Comparison of ENCODE assay signal across 8 cellular contexts in the genomic region with DNA sequence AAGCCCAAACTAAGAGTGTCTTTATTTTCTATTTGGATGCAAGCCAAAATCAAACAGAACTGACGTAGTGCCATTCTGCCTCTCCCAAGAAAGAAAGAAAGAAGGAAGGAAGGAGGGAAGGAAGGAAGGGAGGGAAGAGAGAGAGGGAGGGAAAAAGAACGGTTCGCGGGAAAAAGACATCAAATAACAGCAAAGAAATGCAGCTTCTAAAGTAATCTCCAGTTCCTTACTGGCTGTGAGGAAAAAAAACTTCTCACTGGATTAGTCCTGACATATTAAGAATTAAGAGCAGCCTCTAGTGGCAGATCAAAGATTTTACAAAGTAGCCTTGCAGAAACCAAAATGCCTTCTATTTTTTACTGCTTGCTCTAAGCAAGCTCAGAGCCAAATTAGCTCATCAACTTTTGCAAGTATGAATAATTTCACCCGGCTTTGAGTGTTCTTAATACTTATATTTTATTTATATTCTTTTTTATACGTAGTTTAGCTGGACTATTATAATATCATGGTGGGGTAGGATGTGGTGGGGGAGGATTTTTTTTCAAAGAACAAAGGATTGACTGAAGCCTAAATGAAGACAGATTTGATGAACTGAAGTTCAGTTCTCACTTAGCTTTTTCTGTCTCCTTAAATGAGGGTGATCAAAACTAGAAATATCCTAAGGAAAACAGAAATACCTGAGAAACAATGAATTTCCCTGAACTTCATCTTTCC. TPM values are rescaled to one million over a fixed set of nuclear protein-coding genes. Genes with fewer than 3 reads are reported as not detected.
DNase-seq lines count a peak whose midpoint lies in the region; ATAC-seq and TF ChIP-seq lines count a peak whose summit lies in the region.

No MANE protein-coding gene starts in this region.

- no peaks in the 10 kb centered on the region for H3K9me3 ChIP-seq in adipocyte (ENCODE audit: control insufficient read depth, low read length)

- no peaks in the 10 kb centered on the region for H3K4me1 ChIP-seq in adipocyte (ENCODE audit: control insufficient read depth, insufficient read depth, low read length)

- peak; percentile 73 for TF ChIP-seq CTCF in C4-2B (conservative IDR thresholded peaks at IDR 0.05)

- DNase-seq in HuH-7.5 (ENCODE audit: low spot score) (peak; percentile 30), adipocyte (ENCODE audit: low read depth) (peak; percentile 68), iPS-NIHi11 (ENCODE audit: low spot score) (peak; percentile 61), activated gamma-delta T cell treated with Interleukin-2 at 50 U/mL for 16 hours (no peak), NCI-H345 treated with DMSO at 0.1 percent for 48 hours (lab: John Stamatoyannopoulos, UW; ENCODE audit: unreplicated experiment) (no peak), posterior vena cava (ENCODE audit: low spot score) (no peak)

- no peak for ATAC-seq in GM21529 (IDR thresholded peaks at IDR 0.05; ENCODE audit: unreplicated experiment)

- H3K4me3 ChIP-seq in adipocyte (ENCODE audit: low read length): peak overlapping the region; percentile 60

- no peaks in the 10 kb centered on the region for H3K36me3 ChIP-seq in adipocyte (ENCODE audit: control insufficient read depth, insufficient read depth, low read length, severe bottlenecking)

- no peak overlapping the region for H3K9ac ChIP-seq in adipocyte (ENCODE audit: low read length)

- intact Hi-C loops in posterior vena cava (cut with DNase I): no loop called here

- no peak overlapping the region for H3K27ac ChIP-seq in C4-2B

- H3K27me3 ChIP-seq in adipocyte (replicated peaks; ENCODE audit: control insufficient read depth, insufficient read depth, low read length): no peaks in the 10 kb centered on the region

RNA-seq across cellular contexts. Expression of a gene that starts 36.6 kb away (rescaled TPM):
- total RNA-seq in posterior vena cava: under 1 TPM; 0.19 to 0.43 TPM

Comparison
In these comparisons a context has a peak if more than half of its experiments do, and no peak if none do; other contexts are left out.
1. DNase-seq: peak in HuH-7.5 (single experiment), adipocyte (single experiment) and iPS-NIHi11 (single experiment); none in activated gamma-delta T cell treated with Interleukin-2 at 50 U/mL for 16 hours (single experiment), NCI-H345 treated with DMSO at 0.1 percent for 48 hours (single experiment) and posterior vena cava (single experiment).